ENCODE assay signal across 8 cellular contexts in genomic region chr1:44739361-44740178, GRCh38. TPM values are rescaled to one million over a fixed set of nuclear protein-coding genes. Genes with fewer than 3 reads are reported as not detected.
DNase-seq lines count a peak whose midpoint lies in the region; ATAC-seq and FAIRE-seq lines count a peak whose summit lies in the region.

KIF2C (plus strand) TSS chr1:44739837; CDS start chr1:44739933, 96 bp downstream.

- H3K36me3 ChIP-seq in endocrine pancreas (ENCODE audit: control insufficient read depth, insufficient read depth, low read length): no peaks in the 10 kb centered on the region
- no peaks in the 10 kb centered on the region for H3K36me3 ChIP-seq in mesenchymal stem cell (ENCODE audit: control insufficient read depth in 1 of 2, insufficient read depth in 2 of 2, low read depth in 1 of 2, low read length in 2 of 2)

- 10% methylated on average over 57 of the region's 57 CpGs for WGBS in mesenchymal stem cell

- H3K4me1 ChIP-seq in endocrine pancreas (ENCODE audit: control insufficient read depth, insufficient read depth, low read length) (no peaks in the 10 kb centered on the region), mesenchymal stem cell (ENCODE audit: control insufficient read depth, insufficient read depth, low read depth, low read length) (peaks cover 6% of the 10 kb centered on the region)

- peak within 1 kb of the TSS; percentile 81 to 84 for H3K18ac ChIP-seq in mesenchymal stem cell (ENCODE audit: low read depth in 1 of 2, low read length in 2 of 2)

- H3K4me3 ChIP-seq in endocrine pancreas (ENCODE audit: control insufficient read depth, insufficient read depth, low read length) (peak within 1 kb of the TSS; percentile 66), mesenchymal stem cell (ENCODE audit: insufficient read depth in 1 of 2, low read depth in 1 of 2, low read length in 2 of 2) (peak within 1 kb of the TSS; percentile 65 to 99)

- peak within 1 kb of the TSS; percentile 91 for H3K4me2 ChIP-seq in mesenchymal stem cell (ENCODE audit: low read length, poor library complexity, severe bottlenecking)

- no peak within 1 kb of the TSS for H2AK5ac ChIP-seq in mesenchymal stem cell (ENCODE audit: low read length, severe bottlenecking)

- no peak within 1 kb of the TSS for H2BK5ac ChIP-seq in mesenchymal stem cell (ENCODE audit: low read depth, low read length, poor library complexity, severe bottlenecking)

- peak within 1 kb of the TSS in 1 of 2 experiments; percentile 37 for H3K23ac ChIP-seq in mesenchymal stem cell (ENCODE audit: low read length in 2 of 2)

- no peak within 1 kb of the TSS for H2BK12ac ChIP-seq in mesenchymal stem cell (ENCODE audit: low read length in 2 of 2)

- peak; percentile 96 for DNase-seq in COLO829 (ENCODE audit: low spot score)
- DNase-seq in HTR-8/SVneo (ENCODE audit: insufficient read length, low spot score): peak; percentile 96
- DNase-seq in NOMO-1 treated with dmso at 0.1 percent for 144 hours (lab: John Stamatoyannopoulos, UW; ENCODE audit: unreplicated experiment): peak; percentile 99
- DNase-seq in activated CD8-positive, alpha-beta memory T cell treated with anti-CD3 and anti-CD28 coated beads for 48 hours (ENCODE audit: low read depth in 2 of 3, low spot score in 2 of 3): peak; percentile 86 to 94 (median 86)
- peak; percentile 96 for DNase-seq in mesenchymal stem cell
- peak; percentile 93 for DNase-seq in stimulated activated CD8-positive, alpha-beta memory T cell treated with anti-CD3 and anti-CD28 coated beads, Interleukin-12 subunit alpha, Interleukin-12 subunit beta, amount 100 ng/mL, for 4 hours (ENCODE audit: low read depth)

- no peak within 1 kb of the TSS for H2BK15ac ChIP-seq in mesenchymal stem cell (ENCODE audit: low read depth, poor library complexity, severe bottlenecking)

- peak within 1 kb of the TSS; percentile 51 for H2BK120ac ChIP-seq in mesenchymal stem cell (ENCODE audit: low read depth, low read length)

- peak; percentile 74 for FAIRE-seq in HTR-8/SVneo (lab: Jason Lieb, UNC)

- H3K9me3 ChIP-seq in endocrine pancreas (ENCODE audit: control insufficient read depth, low read length) (no peaks in the 10 kb centered on the region), mesenchymal stem cell (ENCODE audit: control insufficient read depth, low read length) (no peaks in the 10 kb centered on the region)

- peak within 1 kb of the TSS; percentile 52 for H4K91ac ChIP-seq in mesenchymal stem cell (ENCODE audit: low read length)

- peak within 1 kb of the TSS; percentile 94 for H2AFZ ChIP-seq in mesenchymal stem cell (ENCODE audit: low read depth, low read length)

- H3K27me3 ChIP-seq in endocrine pancreas (ENCODE audit: control insufficient read depth, insufficient read depth, low read length) (no peaks in the 10 kb centered on the region), mesenchymal stem cell (ENCODE audit: control insufficient read depth in 1 of 2, insufficient read depth in 1 of 2, low read length in 2 of 2) (no peaks in the 10 kb centered on the region)

- peaks cover 22% of the 10 kb centered on the region for H3K79me1 ChIP-seq in mesenchymal stem cell (replicated peaks; ENCODE audit: low read length, poor library complexity, severe bottlenecking)

- peak within 1 kb of the TSS; percentile 64 to 74 for H3K4ac ChIP-seq in mesenchymal stem cell (ENCODE audit: low read depth in 1 of 2, low read length in 2 of 2)

- peak; percentile 93 for ATAC-seq in GM21367 (IDR thresholded peaks at IDR 0.05; ENCODE audit: unreplicated experiment)

- H3K9ac ChIP-seq in endocrine pancreas (ENCODE audit: control insufficient read depth, insufficient read depth, low read length) (peak within 1 kb of the TSS; percentile 44), mesenchymal stem cell (ENCODE audit: low read length) (peak within 1 kb of the TSS; percentile 96)

- no peak within 1 kb of the TSS for H3K14ac ChIP-seq in mesenchymal stem cell (ENCODE audit: low read length in 2 of 2)

- peak within 1 kb of the TSS; percentile 86 for H3K27ac ChIP-seq in mesenchymal stem cell (ENCODE audit: low read length, poor library complexity, severe bottlenecking)

- H4K8ac ChIP-seq in mesenchymal stem cell (ENCODE audit: low read length): peak within 1 kb of the TSS; percentile 81

RNA-seq across cellular contexts. Expression of gene KIF2C, which starts in this region (rescaled TPM):
- polyA plus RNA-seq in mesenchymal stem cell (2013, experiment 1 of 2): 5.2 TPM
- 4.9 TPM for polyA plus RNA-seq in mesenchymal stem cell (2013, experiment 2 of 2)

Comparison
In these comparisons a context has a peak if more than half of its experiments do, and no peak if none do; other contexts are left out.
1. Peak in every context shown above with its lines: DNase-seq, ATAC-seq, H3K4me3 ChIP-seq and H3K27ac ChIP-seq.